In the genomic region with DNA sequence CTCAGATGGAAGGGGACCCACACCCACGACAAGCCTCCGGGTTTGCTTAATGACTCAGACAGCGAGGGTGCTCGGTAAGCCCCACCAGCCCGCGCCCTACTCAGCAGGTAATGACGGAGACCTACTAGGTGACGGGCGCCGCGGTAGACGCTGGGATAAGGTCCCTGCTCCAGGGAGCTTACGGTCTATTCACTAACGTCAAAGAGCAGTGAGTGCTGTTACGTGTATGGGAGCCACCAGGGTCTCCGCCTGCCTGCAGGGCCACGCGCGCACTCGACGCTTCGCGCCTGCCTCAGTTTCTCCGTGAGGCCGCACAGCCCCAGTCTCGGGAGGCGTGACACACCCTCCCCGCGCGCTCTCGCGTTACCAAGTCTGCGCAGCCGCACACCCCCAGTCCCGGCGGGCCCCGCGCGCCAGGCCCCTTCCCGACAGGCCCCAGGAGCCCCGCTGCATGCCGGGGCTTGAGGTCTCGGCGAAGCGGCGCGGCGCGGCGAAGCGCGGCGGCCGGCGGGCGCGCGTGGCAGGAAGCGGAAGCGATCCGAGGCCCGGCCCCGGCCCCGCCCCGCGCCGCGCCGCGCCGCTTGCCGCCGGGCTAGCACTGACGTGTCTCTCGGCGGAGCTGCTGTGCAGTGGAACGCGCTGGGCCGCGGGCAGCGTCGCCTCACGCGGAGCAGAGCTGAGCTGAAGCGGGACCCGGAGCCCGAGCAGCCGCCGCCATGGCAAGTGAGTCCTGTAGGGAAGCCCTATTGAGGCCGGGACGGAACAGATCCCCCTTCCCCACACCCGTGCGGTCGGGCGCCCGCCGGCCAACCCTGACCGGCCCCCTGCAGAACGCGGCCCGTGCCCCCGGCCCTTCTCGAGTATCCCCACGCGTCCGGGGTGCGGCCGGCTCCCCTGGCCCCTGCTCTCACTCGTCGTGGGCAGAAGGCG, we compare ENCODE assay signal across 8 cellular contexts. TPM values are rescaled to one million over a fixed set of nuclear protein-coding genes. Genes with fewer than 3 reads are reported as not detected.
A peak's percentile ranks its signal among the peaks of the same experiment; 100 is the strongest.
DNase-seq lines count a peak whose midpoint lies in the region; ATAC-seq, FAIRE-seq and TF ChIP-seq lines count a peak whose summit lies in the region.

Gene SEC61A1, plus strand, starts transcription at position 601 of the 930 bp plus-strand sequence. Its CDS starts 116 bp downstream, at position 717.

- TF ChIP-seq CTCF in H1 (IDR thresholded peaks at IDR 0.05; ENCODE audit: control extremely low read depth in 1 of 3, insufficient read depth in 1 of 3, low read depth in 1 of 3, low read length in 3 of 3): no peak

- peak within 1 kb of the TSS; percentile 90 for H2AFZ ChIP-seq in H1 (ENCODE audit: low read length)

- no peak within 1 kb of the TSS for H2BK20ac ChIP-seq in H1 (ENCODE audit: low read length)

- no peak within 1 kb of the TSS for H3K4ac ChIP-seq in H1 (replicated peaks; ENCODE audit: insufficient read length, low read depth, low read length)
- peak within 1 kb of the TSS; percentile 90 for H3K4ac ChIP-seq in mesendoderm (ENCODE audit: low read depth, low read length)

- peaks cover 0 to 7% of the 10 kb centered on the region in 2 experiments for H4K20me1 ChIP-seq in H1 (replicated peaks in 1 of 2; ENCODE audit: control insufficient read depth in 1 of 2, insufficient read depth in 2 of 2, low read length in 2 of 2)

- H2BK15ac ChIP-seq in H1 (ENCODE audit: low read length): peak within 1 kb of the TSS; percentile 75; the same call in 1 of the 2 replicates
- no peak within 1 kb of the TSS for H2BK15ac ChIP-seq in mesendoderm (replicated peaks; ENCODE audit: low read depth)

- ATAC-seq in GM21381 (IDR thresholded peaks at IDR 0.05; ENCODE audit: unreplicated experiment): peak; percentile 96

- H3K36me3 ChIP-seq in H1 (ENCODE audit: control insufficient read depth in 2 of 4, insufficient read depth in 4 of 4, low read length in 3 of 4) (peaks cover 3 to 38% (median 20%) of the 10 kb centered on the region in 4 experiments), mesendoderm (ENCODE audit: control insufficient read depth, insufficient read depth, low read length) (peaks cover 3% of the 10 kb centered on the region)

- H2BK5ac ChIP-seq in H1 (ENCODE audit: low read depth, low read length) (peak within 1 kb of the TSS; percentile 84), mesendoderm (ENCODE audit: low read length) (peak within 1 kb of the TSS; percentile 40)

- no peaks in the 10 kb centered on the region for H3K9me3 ChIP-seq in H1 (ENCODE audit: insufficient read depth in 2 of 2, low read depth in 1 of 2, low read length in 1 of 2)

- no peak within 1 kb of the TSS for H2BK12ac ChIP-seq in H1 (ENCODE audit: low read depth, low read length)

- H4K5ac ChIP-seq in H1 (ENCODE audit: insufficient read length, low read depth, low read length): peak within 1 kb of the TSS; percentile 83
- H4K5ac ChIP-seq in mesendoderm (ENCODE audit: low read length): peak within 1 kb of the TSS; percentile 15

- H2BK120ac ChIP-seq in H1 (replicated peaks; ENCODE audit: low read depth, low read length) (no peak within 1 kb of the TSS), mesendoderm (ENCODE audit: low read depth, low read length) (no peak within 1 kb of the TSS)

- DNase-seq in COR-L47 (lab: John Stamatoyannopoulos, UW): peak; percentile 97
- DNase-seq in HUDEP-2 (lab: John Stamatoyannopoulos, UW; ENCODE audit: unreplicated experiment in 76 of 76): peak in 74 of 76 experiments; percentile 17 to 96 (median 86)
- DNase-seq in NOMO-1 treated with dmso at 0.1 percent for 144 hours (lab: John Stamatoyannopoulos, UW; ENCODE audit: unreplicated experiment): peak; percentile 98
- DNase-seq in activated CD8-positive, alpha-beta memory T cell treated with anti-CD3 and anti-CD28 coated beads for 48 hours (ENCODE audit: low read depth in 2 of 3, low spot score in 2 of 3): peak; percentile 87 to 93 (median 88)
- peak; percentile 67 to 96 for DNase-seq in H1 (ENCODE audit: low read depth in 1 of 2, low spot score in 2 of 2)
- DNase-seq in mesendoderm: peak; percentile 96
- DNase-seq in stimulated activated CD8-positive, alpha-beta memory T cell treated with anti-CD3 and anti-CD28 coated beads, Interleukin-12 subunit alpha, Interleukin-12 subunit beta, amount 100 ng/mL, for 4 hours (ENCODE audit: low read depth): peak; percentile 94

- FAIRE-seq in H1 (lab: Jason Lieb, UNC): no peak

- POLR2A ChIA-PET in H1 (lab: Charles Lee; ENCODE audit: partially characterized antibody): interaction anchor here (0.7 to 2.5 kb wide), 9 partner anchors 11 to 142 kb away, joined by 3 to 10 read pairs (median 4); partner anchors contain the start of gene RUVBL1

- peaks cover 12% of the 10 kb centered on the region for H3K23me2 ChIP-seq in H1 (ENCODE audit: low read depth, low read length)

- no peak within 1 kb of the TSS for H3K14ac ChIP-seq in H1 (ENCODE audit: insufficient read length)

- H4K8ac ChIP-seq in H1 (ENCODE audit: extremely low read depth, insufficient read depth, low read length): peak within 1 kb of the TSS; percentile 82
- H4K8ac ChIP-seq in mesendoderm (ENCODE audit: low read depth, low read length): peak within 1 kb of the TSS; percentile 94

- peaks cover 5 to 30% of the 10 kb centered on the region in 2 experiments; a peak in 3 of 4 replicates for H3K79me2 ChIP-seq in H1 (ENCODE audit: control insufficient read depth in 1 of 2, insufficient read depth in 2 of 2, low read length in 2 of 2)
- H3K79me2 ChIP-seq in mesendoderm (ENCODE audit: control insufficient read depth, insufficient read depth, low read length): peaks cover 32% of the 10 kb centered on the region

- no peak within 1 kb of the TSS for H2AK5ac ChIP-seq in H1 (ENCODE audit: low read depth, low read length)
- H2AK5ac ChIP-seq in mesendoderm (ENCODE audit: low read length): no peak within 1 kb of the TSS

- H3K18ac ChIP-seq in H1 (ENCODE audit: extremely low read depth, low read length) (peak within 1 kb of the TSS; percentile 51; the same call in 1 of the 2 replicates), mesendoderm (ENCODE audit: low read length) (peak within 1 kb of the TSS; percentile 84)

- CTCF ChIA-PET in H1 (lab: Charles Lee; ENCODE audit: partially characterized antibody): interaction anchor here (0.6 kb wide), 1 partner anchor 15 kb away, joined by 3 read pairs; no protein-coding TSS in a partner anchor

- TF ChIP-seq RAD21 in H1 (IDR thresholded peaks at IDR 0.05 in 1 of 2, conservative IDR thresholded peaks at IDR 0.05 in 1 of 2; ENCODE audit: low read depth in 2 of 2, low read length in 2 of 2): no peak

- H3K9ac ChIP-seq in H1 (replicated peaks in 1 of 4; ENCODE audit: extremely low read depth in 1 of 4, low read depth in 3 of 4, low read length in 3 of 4) (peak within 1 kb of the TSS; percentile 80 to 89 (median 86)), mesendoderm (ENCODE audit: low read length) (peak within 1 kb of the TSS; percentile 97)

- no peak for TF ChIP-seq EP300 in H1 (IDR thresholded peaks at IDR 0.05; ENCODE audit: borderline replicate concordance in 1 of 2, low read depth in 2 of 2, low read length in 2 of 2)

- peak within 1 kb of the TSS; percentile 56 for H4K91ac ChIP-seq in H1 (replicated peaks; ENCODE audit: insufficient read length, low read length)

- H3K56ac ChIP-seq in H1 (replicated peaks; ENCODE audit: insufficient read length, low read depth, low read length) (peak within 1 kb of the TSS; percentile 47), mesendoderm (ENCODE audit: low read length) (peak within 1 kb of the TSS; percentile 95)

- H3K4me3 ChIP-seq in H1 (ENCODE audit: extremely low read depth in 1 of 4, insufficient read depth in 2 of 4, low read depth in 3 of 4, low read length in 4 of 4) (peak within 1 kb of the TSS; percentile 82 to 92 (median 86)), mesendoderm (ENCODE audit: low read length) (peak within 1 kb of the TSS; percentile 77)

- WGBS in H1 (ENCODE audit: extremely low coverage in 1 of 2, insufficient coverage in 1 of 2, insufficient read length in 1 of 2, insufficient replicate concordance in 2 of 2, low coverage in 1 of 2, low lambda C conversion rate in 2 of 2, missing lambda C conversion rate in 1 of 2), 2 experiments: 3% methylated on average over 100 of the region's 111 CpGs; no CpG with 5 or more reads in 1 of the 2 experiments
- WGBS in mesendoderm (ENCODE audit: extremely low coverage, insufficient coverage, low lambda C conversion rate): no CpG with 5 or more reads among the region's 111 CpGs

- no peak; a peak in 1 of 3 replicates for TF ChIP-seq POLR2A in H1 (IDR thresholded peaks at IDR 0.05; ENCODE audit: control extremely low read depth in 1 of 2, low read depth in 2 of 2, low read length in 2 of 2)

- H3K27ac ChIP-seq in H1 (ENCODE audit: low read depth, low read length) (0 out of 2 replicates have a peak within 1 kb of the TSS, but pooled peaks have one; percentile 35), mesendoderm (ENCODE audit: low read depth, low read length) (peak within 1 kb of the TSS; percentile 68)

- no peaks in the 10 kb centered on the region for H3K27me3 ChIP-seq in H1 (replicated peaks in 1 of 4; ENCODE audit: control insufficient read depth in 3 of 4, extremely low read depth in 1 of 4, insufficient read depth in 3 of 4, low read length in 3 of 4)
- no peaks in the 10 kb centered on the region for H3K27me3 ChIP-seq in mesendoderm (ENCODE audit: insufficient read depth, low read length, poor library complexity)

- H3K4me2 ChIP-seq in H1 (ENCODE audit: insufficient read depth in 1 of 2, low read depth in 2 of 2, low read length in 2 of 2) (peak within 1 kb of the TSS; percentile 93 to 98), mesendoderm (ENCODE audit: low read length) (peak within 1 kb of the TSS; percentile 90)

- H3K4me1 ChIP-seq in H1 (replicated peaks in 1 of 4; ENCODE audit: control insufficient read depth in 3 of 4, insufficient read depth in 4 of 4, low read length in 3 of 4) (peaks cover 0 to 7% (median 2%) of the 10 kb centered on the region in 4 experiments; a peak in 4 of 7 replicates), mesendoderm (ENCODE audit: control insufficient read depth, low read depth, low read length) (peaks cover 10% of the 10 kb centered on the region)

- H3K79me1 ChIP-seq in H1 (ENCODE audit: low read depth, low read length) (peaks cover 7% of the 10 kb centered on the region), mesendoderm (ENCODE audit: low read length) (peaks cover 12% of the 10 kb centered on the region)

- H3K23ac ChIP-seq in H1 (ENCODE audit: insufficient read length) (no peak within 1 kb of the TSS), mesendoderm (ENCODE audit: low read length) (peak within 1 kb of the TSS; percentile 56)

TF ChIP-seq in H1, 55 proteins besides CTCF, POLR2A, EP300 and RAD21 (continues in another document):
- TF ChIP-seq SP1 (IDR thresholded peaks at IDR 0.05; ENCODE audit: low read depth, low read length): no peak

RNA-seq across cellular contexts. Expression of gene SEC61A1, which starts in this region (rescaled TPM):
- total RNA-seq in H1 (2021; fragmentation: NEBNext Ultra II Directional; extraction: Animal tissue kit (Norgen Biotek cat#: 25700)): 157 and 165 TPM in 2 replicates
- polyA plus RNA-seq in H1 (2011; rRNA removed): 115 and 133 TPM in 2 replicates
- 107 TPM for polyA plus RNA-seq in H1 (2011; cell fraction: cytosol; rRNA removed)
- polyA plus RNA-seq in H1 (2011; cell fraction: nucleus; rRNA removed): 127 TPM
- polyA plus RNA-seq in H1 (2012, experiment 1 of 2): 119 to 133 TPM (median 124 TPM) in 4 replicates
- 142 TPM for polyA plus RNA-seq in H1 (2012, experiment 2 of 2)
- 197 TPM for polyA plus RNA-seq in H1 (2013, experiment 1 of 2)
- polyA plus RNA-seq in H1 (2013, experiment 2 of 2): 202 TPM
- polyA minus RNA-seq in H1 (2011; rRNA and poly(A)+ RNA removed): 262 and 327 TPM in 2 replicates
- polyA minus RNA-seq in H1 (2011; cell fraction: cytosol; rRNA and poly(A)+ RNA removed): 101 TPM
- 78.2 TPM for polyA minus RNA-seq in H1 (2011; cell fraction: nucleus; rRNA and poly(A)+ RNA removed)
- 140 TPM for polyA plus RNA-seq in mesendoderm (2013, experiment 1 of 2)
- 137 TPM for polyA plus RNA-seq in mesendoderm (2013, experiment 2 of 2)

Comparison
In these comparisons a context has a peak if more than half of its experiments do, and no peak if none do; other contexts are left out.
1. Peak in every context shown above with its lines: DNase-seq, ATAC-seq, H3K4me3 ChIP-seq and H3K27ac ChIP-seq.